In the genomic region with DNA sequence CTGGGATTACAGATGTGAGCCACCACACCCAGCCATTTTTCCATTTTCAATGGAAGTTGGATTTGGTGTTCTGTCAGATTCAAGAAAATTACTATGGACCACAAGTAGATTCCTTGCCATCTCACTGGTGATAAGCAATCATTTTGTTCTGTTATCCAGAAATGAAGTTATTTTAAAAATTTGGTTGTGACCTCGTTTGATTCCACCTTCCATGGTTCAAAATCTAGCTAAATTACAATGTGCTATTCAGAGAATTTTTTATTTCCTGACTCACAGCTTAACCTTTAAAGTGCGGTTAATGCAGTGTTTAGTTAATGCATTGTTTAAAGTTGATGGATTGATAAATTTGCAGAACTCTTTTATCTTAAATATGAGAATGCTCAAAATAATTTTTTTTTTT, we compare ENCODE assay signal across 20 cellular contexts.
"Had no signal": no experiment of that assay in that cellular context is flagged by ENCODE, and none has a peak within 500 bp of the region (broad histone marks: within the 10 kb centered on the region; RNA-seq: fewer than 3 reads in every experiment).

No MANE protein-coding gene starts in this region.

- DNase-seq: hippocampal formation; kidney; left ventricle myocardium inferior; midbrain; mucosa of descending colon; naive thymus-derived CD4-positive, alpha-beta T cell; ovary; right lobe of liver; stimulated activated CD4-positive, alpha-beta T cell treated with anti-CD3 and anti-CD28 coated beads, Interleukin-1b, Interleukin-23, amount 100 ng/mL, for 48 hours; stimulated activated CD4-positive, alpha-beta T cell treated with anti-CD3 and anti-CD28 coated beads, Interleukin-2, amount 100 ng/mL, for 48 hours; stimulated activated CD4-positive, alpha-beta T cell treated with anti-CD3 and anti-CD28 coated beads, Interleukin-4, amount 100 ng/mL, for 4 hours; stimulated activated CD8-positive, alpha-beta memory T cell treated with anti-CD3 and anti-CD28 coated beads, Interleukin-4, amount 100 ng/mL, for 48 hours; stimulated activated naive CD8-positive, alpha-beta T cell treated with anti-CD3 and anti-CD28 coated beads, Interleukin-15, Interleukin-2, amounts not matched to agents 100 U/mL and 50 U/mL, for 24 hours; stomach; testis; thyroid gland; transverse colon; upper lobe of left lung had no signal

- ATAC-seq: mucosa of descending colon; naive thymus-derived CD4-positive, alpha-beta T cell; natural killer cell treated with Interleukin-12 subunit alpha and Interleukin-12 subunit beta and Interleukin-15 and Interleukin-18, amount 100 ng/mL, for 72 hours; right lobe of liver; stimulated activated memory B cell treated with anti-CD40 and anti-IgM and Interleukin-4, amounts not matched to agents 10 μg/mL and 1 μg/mL and 100 μg/mL, for 72 hours; stimulated activated naive CD8-positive, alpha-beta T cell treated with anti-CD3 and anti-CD28 coated beads, Interleukin-15, Interleukin-2, amounts not matched to agents 100 U/mL and 50 U/mL, for 24 hours had no signal
